9 cellular contexts compared by ENCODE assay signal in genomic region chr15:62112616-62113593, GRCh38. TPM values are rescaled to one million over a fixed set of nuclear protein-coding genes. Genes with fewer than 3 reads are reported as not detected.
DNase-seq lines count a peak whose midpoint lies in the region; TF ChIP-seq lines count a peak whose summit lies in the region.
"Had no signal": no experiment of that assay in that cellular context is flagged by ENCODE, and none has a peak within 500 bp of the region (broad histone marks: within the 10 kb centered on the region; RNA-seq: fewer than 3 reads in every experiment).

No MANE protein-coding gene starts in this region.

- DNase-seq in BJ (ENCODE audit: low read depth) (peak; percentile 26), OCI-M1 (lab: John Stamatoyannopoulos, UW) (peak; percentile 11), epithelial cell of esophagus (ENCODE audit: low read depth) (peak; percentile 97), NCI-H526 (lab: John Stamatoyannopoulos, UW) (no peak), NCI-H2107 (lab: John Stamatoyannopoulos, UW) (no peak), SKM-1 treated with dmso at 0.1 percent for 144 hours (lab: John Stamatoyannopoulos, UW; ENCODE audit: unreplicated experiment) (no peak), CD1c-positive myeloid dendritic cell (ENCODE audit: extremely low spot score) (no peak)
- DNase-seq: activated T-cell treated with anti-CD3 and anti-CD28 coated beads, Interleukin-2, amount 50 U/mL, for 72 hours had no signal

- H3K9me3 Mint-ChIP-seq in nephron: no peaks in the 10 kb centered on the region
- H3K9me3 Mint-ChIP-seq: activated T-cell treated with anti-CD3 and anti-CD28 coated beads, Interleukin-2, amount 50 U/mL, for 72 hours had no signal

- H3K36me3 Mint-ChIP-seq in nephron (ENCODE audit: low read depth): no peaks in the 10 kb centered on the region

- peaks cover 3% of the 10 kb centered on the region for H3K27me3 Mint-ChIP-seq in nephron (ENCODE audit: low read depth)

- POLR2A ChIA-PET in BJ (lab: Charles Lee): no interaction called here

- no peak overlapping the region for H3K4me3 ChIP-seq in BJ (ENCODE audit: low read depth, low read length)
- H3K4me3 ChIP-seq in epithelial cell of esophagus (ENCODE audit: low read length): no peak overlapping the region

- no peaks in the 10 kb centered on the region for H3K36me3 ChIP-seq in BJ (ENCODE audit: control insufficient read depth, insufficient read depth, low read length)

- CTCF ChIA-PET in BJ (lab: Yijun Ruan, JAX): no interaction called here

- H3K4me3 Mint-ChIP-seq in nephron: no peak overlapping the region
- H3K4me3 Mint-ChIP-seq: activated T-cell treated with anti-CD3 and anti-CD28 coated beads, Interleukin-2, amount 50 U/mL, for 72 hours had no signal

- H3K27ac Mint-ChIP-seq in nephron: peak overlapping the region in 2 of 3 experiments; percentile 73 to 79
- H3K27ac Mint-ChIP-seq: activated T-cell treated with anti-CD3 and anti-CD28 coated beads, Interleukin-2, amount 50 U/mL, for 72 hours had no signal

- no peaks in the 10 kb centered on the region for H3K27me3 ChIP-seq in BJ (ENCODE audit: control insufficient read depth, insufficient read depth, low read length)

- H3K4me1 Mint-ChIP-seq in nephron: peaks cover 19% of the 10 kb centered on the region

- TF ChIP-seq CTCF in BJ (IDR thresholded peaks at IDR 0.05; ENCODE audit: insufficient read depth, low read depth, low read length): no peak
- no peak for TF ChIP-seq CTCF in epithelial cell of esophagus (IDR thresholded peaks at IDR 0.05; ENCODE audit: insufficient read depth, low read depth, low read length, missing control alignments)
- TF ChIP-seq CTCF in nephron (IDR thresholded peaks at IDR 0.05; ENCODE audit: unreplicated experiment in 3 of 3): no peak

RNA-seq across cellular contexts. Expression of gene C2CD4A, which starts 46.1 kb away (rescaled TPM):
- polyA plus RNA-seq in BJ (2011; rRNA removed): not detected in 2 replicates
- not detected in 2 replicates for polyA minus RNA-seq in BJ (2011; rRNA and poly(A)+ RNA removed)

RNA-seq across cellular contexts. Expression of gene C2CD4B, which starts 52.2 kb away (rescaled TPM):
- not detected in 2 replicates for polyA plus RNA-seq in BJ (2011; rRNA removed)
- polyA minus RNA-seq in BJ (2011; rRNA and poly(A)+ RNA removed): not detected in 2 replicates

RNA-seq across cellular contexts. Expression of gene VPS13C, which starts 52.7 kb away (rescaled TPM):
- 6.0 and 13.5 TPM in 2 replicates for polyA plus RNA-seq in BJ (2011; rRNA removed)
- polyA minus RNA-seq in BJ (2011; rRNA and poly(A)+ RNA removed): 30.9 and 38.2 TPM in 2 replicates

Comparison
In these comparisons a context has a peak if more than half of its experiments do, and no peak if none do; other contexts are left out.
1. DNase-seq: peak in BJ (single experiment), OCI-M1 (single experiment) and epithelial cell of esophagus (single experiment); none in NCI-H526 (0 of 2), NCI-H2107 (single experiment), SKM-1 treated with dmso at 0.1 percent for 144 hours (single experiment) and CD1c-positive myeloid dendritic cell (single experiment).